In genomic region chr9:21295992-21296391, GRCh38 we compare ENCODE assay signal across 25 cellular contexts.
"Had no signal": no experiment of that assay in that cellular context is flagged by ENCODE, and none has a peak within 500 bp of the region (broad histone marks: within the 10 kb centered on the region; RNA-seq: fewer than 3 reads in every experiment).

No MANE protein-coding gene starts in this region.

- ATAC-seq: effector memory CD8-positive, alpha-beta T cell; gastrocnemius medialis; left colon; stimulated activated effector memory CD8-positive, alpha-beta T cell treated with anti-CD3 and anti-CD28 coated beads, Interleukin-12 subunit alpha, Interleukin-12 subunit beta, amount 100 ng/mL, for 72 hours had no signal

- H3K4me1 ChIP-seq: ascending aorta, colonic mucosa, gastrocnemius medialis, sigmoid colon, stomach, thyroid gland, upper lobe of left lung had no signal

- H3K36me3 ChIP-seq: ascending aorta, cardiac muscle cell, colonic mucosa, gastrocnemius medialis, ovary, sigmoid colon, stomach, thyroid gland, upper lobe of left lung had no signal

- H3K4me3 ChIP-seq: ascending aorta, cardiac muscle cell, colonic mucosa, dorsolateral prefrontal cortex, gastrocnemius medialis, hepatocyte, ovary, sigmoid colon, stomach, thyroid gland, upper lobe of left lung had no signal

- H3K27me3 ChIP-seq: ascending aorta, colonic mucosa, gastrocnemius medialis, ovary, sigmoid colon, stomach, thyroid gland, upper lobe of left lung had no signal

- H3K9me3 ChIP-seq: colonic mucosa, gastrocnemius medialis, ovary, sigmoid colon, stomach, thyroid gland, upper lobe of left lung had no signal

- H3K27ac ChIP-seq: ascending aorta, cardiac muscle cell, colonic mucosa, dorsolateral prefrontal cortex, gastrocnemius medialis, hepatocyte, ovary, sigmoid colon, stomach, thyroid gland, upper lobe of left lung had no signal

- H3K4me2 ChIP-seq: hepatocyte had no signal

- DNase-seq: activated CD4-positive, alpha-beta T cell treated with anti-CD3 and anti-CD28 coated beads for 48 hours; activated CD4-positive, alpha-beta T cell treated with anti-CD3 and anti-CD28 coated beads, Interleukin-2, amount 50 U/mL, for 48 hours; activated CD8-positive, alpha-beta memory T cell treated with anti-CD3 and anti-CD28 coated beads for 24 hours; activated effector memory CD4-positive, alpha-beta T cell treated with Interleukin-2 at 50 U/mL for 16 hours; activated naive CD4-positive, alpha-beta T cell treated with Interleukin-2 at 50 U/mL for 16 hours; cerebellar nuclear complex; colonic mucosa; dorsolateral prefrontal cortex; effector memory CD8-positive, alpha-beta T cell; erythroblast; gastrocnemius medialis; left colon; mammary epithelial cell; naive B cell; ovary; sigmoid colon; small intestine; stimulated activated CD4-positive, alpha-beta T cell treated with anti-CD3 and anti-CD28 coated beads, Interleukin-4, amount 100 ng/mL, for 24 hours; stomach; thyroid gland; upper lobe of left lung had no signal
